2 cellular contexts compared by ENCODE assay signal in the genomic region with DNA sequence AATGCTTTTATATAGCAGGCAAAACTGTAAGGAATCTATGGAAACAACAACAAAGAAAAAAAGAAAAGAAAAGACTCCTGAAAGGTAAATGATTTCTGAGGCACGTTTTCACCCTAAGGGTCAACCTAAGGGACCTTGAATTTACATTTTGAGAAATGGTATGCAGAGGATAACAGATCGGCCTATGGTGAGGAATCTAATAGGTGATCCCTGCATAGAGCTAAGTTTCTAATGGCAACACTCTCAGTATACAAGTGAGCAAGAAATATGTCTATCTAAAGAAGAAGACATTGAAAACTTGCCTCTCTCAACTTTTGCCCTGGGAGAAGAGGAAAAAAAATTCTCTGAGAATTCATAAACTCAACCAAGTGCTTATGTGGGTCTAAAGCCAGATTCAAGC.
TF ChIP-seq lines count a peak whose summit lies in the region.

No MANE protein-coding gene starts in this region.

TF ChIP-seq in IMR-90, 13 proteins besides CTCF, POLR2A, EP300 and RAD21:
- TF ChIP-seq RFX5 (IDR thresholded peaks at IDR 0.05; ENCODE audit: low read depth, low read length) (no peak), MAFK (IDR thresholded peaks at IDR 0.05; ENCODE audit: low read depth, low read length) (no peak), SMC3 (IDR thresholded peaks at IDR 0.05; ENCODE audit: low read depth, low read length) (no peak), RCOR1 (IDR thresholded peaks at IDR 0.05; ENCODE audit: insufficient replicate concordance, low read length) (no peak), CHD1 (IDR thresholded peaks at IDR 0.05; ENCODE audit: low read depth, low read length) (no peak), BHLHE40 (IDR thresholded peaks at IDR 0.05; ENCODE audit: low read depth, low read length) (no peak), CEBPB (IDR thresholded peaks at IDR 0.05; ENCODE audit: low read depth, low read length) (no peak), MAZ (IDR thresholded peaks at IDR 0.05; ENCODE audit: borderline replicate concordance, low read depth, low read length) (no peak), FOS (IDR thresholded peaks at IDR 0.05; ENCODE audit: low read depth, low read length) (no peak), MXI1 (IDR thresholded peaks at IDR 0.05; ENCODE audit: borderline replicate concordance, low read depth, low read length) (no peak), ELK1 (IDR thresholded peaks at IDR 0.05; ENCODE audit: borderline replicate concordance, low read depth, low read length) (no peak), NFE2L2 (IDR thresholded peaks at IDR 0.05; ENCODE audit: low read depth, low read length) (no peak)
- TF ChIP-seq, protein P1, sequence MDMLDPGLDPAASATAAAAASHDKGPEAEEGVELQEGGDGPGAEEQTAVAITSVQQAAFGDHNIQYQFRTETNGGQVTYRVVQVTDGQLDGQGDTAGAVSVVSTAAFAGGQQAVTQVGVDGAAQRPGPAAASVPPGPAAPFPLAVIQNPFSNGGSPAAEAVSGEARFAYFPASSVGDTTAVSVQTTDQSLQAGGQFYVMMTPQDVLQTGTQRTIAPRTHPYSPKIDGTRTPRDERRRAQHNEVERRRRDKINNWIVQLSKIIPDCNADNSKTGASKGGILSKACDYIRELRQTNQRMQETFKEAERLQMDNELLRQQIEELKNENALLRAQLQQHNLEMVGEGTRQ (IDR thresholded peaks at IDR 0.05; ENCODE audit: low read depth, low read length), result no peak

TF ChIP-seq in K562, 482 proteins besides CTCF, POLR2A, EP300 and RAD21:
- TF ChIP-seq ZNF354B (CRISPR knock-in tag; IDR thresholded peaks at IDR 0.05) (no peak), ZFPM2 (CRISPR knock-in tag; IDR thresholded peaks at IDR 0.05) (no peak), ZNF174 (CRISPR knock-in tag; IDR thresholded peaks at IDR 0.05) (no peak)
